23 cellular contexts compared by ENCODE assay signal in genomic region chr4:3403104-3403906, GRCh38. TPM values are rescaled to one million over a fixed set of nuclear protein-coding genes. Genes with fewer than 3 reads are reported as not detected.
A peak's percentile ranks its signal among the peaks of the same experiment; 100 is the strongest.
DNase-seq lines count a peak whose midpoint lies in the region; ATAC-seq, FAIRE-seq and TF ChIP-seq lines count a peak whose summit lies in the region.
"Had no signal": no experiment of that assay in that cellular context is flagged by ENCODE, and none has a peak within 500 bp of the region (broad histone marks: within the 10 kb centered on the region; RNA-seq: fewer than 3 reads in every experiment).

No MANE protein-coding gene starts in this region.

- H3K4me3 ChIP-seq in HepG2 (replicated peaks in 1 of 3; ENCODE audit: insufficient read depth in 1 of 3, low read depth in 2 of 3, low read length in 3 of 3) (no peak overlapping the region), right lobe of liver (no peak overlapping the region), sigmoid colon (no peak overlapping the region)

- H3K36me3 ChIP-seq in HepG2 (replicated peaks in 1 of 2; ENCODE audit: control insufficient read depth in 1 of 2, insufficient read depth in 2 of 2, low read length in 2 of 2) (peaks cover 3 to 15% of the 10 kb centered on the region in 2 experiments; a peak in 2 of 5 replicates), right lobe of liver (no peaks in the 10 kb centered on the region), sigmoid colon (no peaks in the 10 kb centered on the region)

- H3K9ac ChIP-seq in HepG2 (ENCODE audit: insufficient read depth, low read depth, low read length) = no peak overlapping the region

- FAIRE-seq in HepG2 (lab: Jason Lieb, UNC) = no peak
- FAIRE-seq: A204.1, G401.6 had no signal

- H4K20me1 ChIP-seq in HepG2 (ENCODE audit: insufficient read depth, low read length) = no peaks in the 10 kb centered on the region

- TF ChIP-seq EP300 in HepG2 (IDR thresholded peaks at IDR 0.05; ENCODE audit: low read depth in 2 of 2, low read length in 2 of 2) = no peak
- no peak for TF ChIP-seq EP300 in HepG2 (CRISPR knock-in tag; IDR thresholded peaks at IDR 0.05; ENCODE audit: borderline replicate concordance)
- TF ChIP-seq EP300 in sigmoid colon (IDR thresholded peaks at IDR 0.05) = no peak

- DNase-seq in HepG2 (ENCODE audit: low spot score) = no peak
- DNase-seq in right lobe of liver = no peak
- peak; percentile 63 for DNase-seq in left cardiac atrium
- DNase-seq in sigmoid colon = peak; percentile 30
- no peak for DNase-seq in pons (ENCODE audit: low spot score)
- DNase-seq: activated CD4-positive, alpha-beta T cell treated with anti-CD3 and anti-CD28 coated beads for 4 hours; activated T-cell treated with anti-CD3 and anti-CD28 coated beads, Interleukin-2, amount 50 U/mL, for 48 hours; DMS53; glutamatergic neuron; KG1; naive B cell; NCI-H1436; NCI-H2171; NCI-H524 treated with DMSO at 0.1 percent for 48 hours; occipital lobe; stimulated activated CD4-positive, alpha-beta T cell treated with anti-CD3 and anti-CD28 coated beads, Interleukin-4, amount 100 ng/mL, for 4 hours; stimulated activated naive CD4-positive, alpha-beta T cell treated with Interleukin-2 at 50 U/mL for 16 hours had no signal

- in situ Hi-C loops in HepG2 (cut with HindIII; ENCODE audit: extremely low pct_ligation_motif_present, low pct_unique_long_range_greater_than_20kb) = no loop called here

- no TSS peak for BruUV-seq in HepG2 (replicated peaks; lab: Mats Ljungman, UMichigan)

- H3K27me3 ChIP-seq in HepG2 (ENCODE audit: control insufficient read depth in 1 of 2, insufficient read depth in 2 of 2, low read length in 2 of 2) = no peaks in the 10 kb centered on the region
- no peaks in the 10 kb centered on the region for H3K27me3 ChIP-seq in right lobe of liver
- H3K27me3 ChIP-seq in sigmoid colon = no peaks in the 10 kb centered on the region

- CTCF ChIA-PET in HepG2 (lab: Yijun Ruan, JAX; ENCODE audit: low intra/inter-chr PET ratio, low total read pairs) = no interaction called here

- no peak overlapping the region for H2AFZ ChIP-seq in HepG2 (ENCODE audit: low read length)

- intact Hi-C loops in HepG2 (cut with micrococcal nuclease; ENCODE audit: unreplicated experiment) (no loop called here), right lobe of liver (cut with DNase I) (no loop called here), left cardiac atrium (cut with DNase I) (no loop called here), sigmoid colon (cut with DNase I) (no loop called here)

- ATAC-seq in HepG2 = no peak
- ATAC-seq in right lobe of liver = no peak
- peak in 1 of 2 donors; percentile 89 for ATAC-seq in left cardiac atrium
- no peak for ATAC-seq in HG03520 (IDR thresholded peaks at IDR 0.05; ENCODE audit: unreplicated experiment)
- ATAC-seq in HG03139 (IDR thresholded peaks at IDR 0.05; ENCODE audit: unreplicated experiment) = no peak
- no peak for ATAC-seq in HG02840 (IDR thresholded peaks at IDR 0.05; ENCODE audit: low FRiP score, unreplicated experiment)

- no peak overlapping the region for H3K27ac ChIP-seq in HepG2 (ENCODE audit: extremely low read length, insufficient read depth, low read length)
- no peak overlapping the region for H3K27ac ChIP-seq in right lobe of liver
- no peak overlapping the region for H3K27ac ChIP-seq in sigmoid colon

- POLR2A ChIA-PET in HepG2 (lab: Yijun Ruan, JAX) = no interaction called here

- H3K79me2 ChIP-seq in HepG2 (ENCODE audit: insufficient read depth, low read length) = peaks cover 8% of the 10 kb centered on the region

- H3K4me2 ChIP-seq in HepG2 (ENCODE audit: low read depth, low read length) = no peak overlapping the region

- H3K4me1 ChIP-seq in HepG2 (ENCODE audit: insufficient read depth, low read length) (peaks cover 26% of the 10 kb centered on the region), right lobe of liver (peaks cover 0 to 27% (median 10%) of the 10 kb centered on the region in 4 donors), sigmoid colon (no peaks in the 10 kb centered on the region)

- WGBS in HepG2 (ENCODE audit: low lambda C conversion rate) = 85% methylated on average over 16 of the region's 16 CpGs
- 78% methylated on average over 11 of the region's 16 CpGs for WGBS in right lobe of liver (ENCODE audit: insufficient coverage, low coverage, low lambda C conversion rate, missing lambda C conversion rate)
- WGBS in sigmoid colon, 2 donors = 89 to 90% methylated on average over 16 of the region's 16 CpGs

- no peak for TF ChIP-seq RAD21 in HepG2 (CRISPR knock-in tag; IDR thresholded peaks at IDR 0.05)

- TF ChIP-seq POLR2A in HepG2 (IDR thresholded peaks at IDR 0.05; ENCODE audit: insufficient read depth in 1 of 2, low read depth in 2 of 2, low read length in 2 of 2) = no peak
- TF ChIP-seq POLR2A in right lobe of liver (IDR thresholded peaks at IDR 0.05) = no peak
- no peak for TF ChIP-seq POLR2A in sigmoid colon (IDR thresholded peaks at IDR 0.05)

- H3K9me3 ChIP-seq in HepG2 (ENCODE audit: low read length) (peaks cover 11% of the 10 kb centered on the region), right lobe of liver (no peaks in the 10 kb centered on the region), sigmoid colon (peaks cover 0 to 4% (median 0%) of the 10 kb centered on the region in 4 donors)

- no peak for TF ChIP-seq CTCF in HepG2 (CRISPR knock-in tag; IDR thresholded peaks at IDR 0.05)
- TF ChIP-seq CTCF in right lobe of liver (IDR thresholded peaks at IDR 0.05) = no peak
- no peak for TF ChIP-seq CTCF in sigmoid colon (IDR thresholded peaks at IDR 0.05)

TF ChIP-seq in HepG2, 621 proteins besides CTCF, POLR2A, EP300 and RAD21 (continues in another document):
- no peak for TF ChIP-seq NFYC (CRISPR knock-in tag; IDR thresholded peaks at IDR 0.05)
- TF ChIP-seq, protein P1, sequence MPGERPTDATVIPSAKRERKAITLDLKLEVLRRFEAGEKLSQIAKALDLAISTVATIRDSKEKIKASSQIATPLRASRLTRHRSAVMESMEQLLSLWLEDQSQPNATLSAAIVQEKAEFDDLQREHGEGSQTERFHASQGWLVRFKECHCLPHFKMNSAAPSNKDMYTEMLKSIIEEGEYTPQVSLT (CRISPR knock-in tag; IDR thresholded peaks at IDR 0.05; ENCODE audit: borderline replicate concordance, low read depth) = no peak

RNA-seq across cellular contexts. Expression of gene HGFAC, which starts 38.5 kb away (rescaled TPM):
- 0.98 and 8.5 TPM in 2 replicates for total RNA-seq in HepG2 (2016; rRNA removed; fragmentation: Illumina TruSeq; extraction: Trizol)
- 1.8 and 1.9 TPM in 2 replicates for total RNA-seq in HepG2 (2016; cell fraction: cytosol; rRNA removed; fragmentation: Illumina TruSeq; extraction: Trizol; ENCODE audit: low read depth)
- 1.2 and 9.0 TPM in 2 replicates for total RNA-seq in HepG2 (2016; cell fraction: insoluble cytoplasmic fraction; rRNA removed; fragmentation: Illumina TruSeq; extraction: Trizol)
- 1.4 and 1.8 TPM in 2 replicates for total RNA-seq in HepG2 (2016; cell fraction: membrane; rRNA removed; fragmentation: Illumina TruSeq; extraction: Trizol)
- 14.0 and 15.7 TPM in 2 replicates for total RNA-seq in HepG2 (2016; cell fraction: nucleus; rRNA removed; fragmentation: Illumina TruSeq; extraction: Trizol)
- polyA plus RNA-seq in HepG2 (2011; rRNA removed) = 63.6 and 107 TPM in 2 replicates
- polyA plus RNA-seq in HepG2 (2011; cell fraction: cytosol; rRNA removed) = 8.9 and 16.3 TPM in 2 replicates
- polyA plus RNA-seq in HepG2 (2011; cell fraction: nucleus; rRNA removed) = 1,761 and 2,041 TPM in 2 replicates
- polyA plus RNA-seq in HepG2 (2012) = 31.4 and 46.5 TPM in 2 replicates
- 1.9 and 2.1 TPM in 2 replicates for polyA plus RNA-seq in HepG2 (2016; cell fraction: cytosol; fragmentation: Illumina TruSeq; extraction: Trizol; ENCODE audit: low read depth)
- 1.9 and 2.5 TPM in 2 replicates for polyA plus RNA-seq in HepG2 (2016; cell fraction: insoluble cytoplasmic fraction; fragmentation: Illumina TruSeq; extraction: Trizol; ENCODE audit: low read depth)
- polyA plus RNA-seq in HepG2 (2016; cell fraction: membrane; fragmentation: Illumina TruSeq; extraction: Trizol; ENCODE audit: low read depth) = 1.6 and 2.1 TPM in 2 replicates
- 65.6 and 66.9 TPM in 2 replicates for polyA plus RNA-seq in HepG2 (2016; cell fraction: nucleus; fragmentation: Illumina TruSeq; extraction: Trizol; ENCODE audit: insufficient read depth, low read depth)
- polyA minus RNA-seq in HepG2 (2011; rRNA and poly(A)+ RNA removed; ENCODE audit: low replicate concordance) = 15.4 TPM in 1 of 2 replicates, not detected in the other
- polyA minus RNA-seq in HepG2 (2011; cell fraction: cytosol; rRNA and poly(A)+ RNA removed) = 5.8 and 5.9 TPM in 2 replicates
- polyA minus RNA-seq in HepG2 (2011; cell fraction: nucleus; rRNA and poly(A)+ RNA removed) = 43.4 and 57.3 TPM in 2 replicates
- 100 to 1,000 TPM in 5 of 6 experiments, 10 to 100 TPM in 1; 73.9 to 176 (median 140) TPM for total RNA-seq in right lobe of liver
- total RNA-seq in left cardiac atrium = under 1 TPM; 0.34 to 0.38 TPM
- under 1 TPM; 0.33 to 0.55 (median 0.38) TPM for total RNA-seq in sigmoid colon
- under 1 TPM in 1 of 3 donors, not detected in 2; 0.22 TPM for polyA plus RNA-seq in sigmoid colon
- total RNA-seq: kidney epithelial cell had no signal

RNA-seq across cellular contexts. Expression of gene DOK7, which starts 59.8 kb away (rescaled TPM):
- total RNA-seq in HepG2 (2016; rRNA removed; fragmentation: Illumina TruSeq; extraction: Trizol) = 0.07 TPM in 1 of 2 replicates, not detected in the other
- not detected in 2 replicates for total RNA-seq in HepG2 (2016; cell fraction: cytosol; rRNA removed; fragmentation: Illumina TruSeq; extraction: Trizol; ENCODE audit: low read depth)
- 0.04 TPM in 1 of 2 replicates, not detected in the other for total RNA-seq in HepG2 (2016; cell fraction: insoluble cytoplasmic fraction; rRNA removed; fragmentation: Illumina TruSeq; extraction: Trizol)
- 0.06 TPM in 1 of 2 replicates, not detected in the other for total RNA-seq in HepG2 (2016; cell fraction: membrane; rRNA removed; fragmentation: Illumina TruSeq; extraction: Trizol)
- not detected in 2 replicates for total RNA-seq in HepG2 (2016; cell fraction: nucleus; rRNA removed; fragmentation: Illumina TruSeq; extraction: Trizol)
- 0.03 and 0.05 TPM in 2 replicates for polyA plus RNA-seq in HepG2 (2011; rRNA removed)
- polyA plus RNA-seq in HepG2 (2011; cell fraction: cytosol; rRNA removed) = 0.05 and 0.08 TPM in 2 replicates
- polyA plus RNA-seq in HepG2 (2011; cell fraction: nucleus; rRNA removed) = 0.26 and 0.32 TPM in 2 replicates
- not detected in 2 replicates for polyA plus RNA-seq in HepG2 (2012)
- polyA plus RNA-seq in HepG2 (2016; cell fraction: cytosol; fragmentation: Illumina TruSeq; extraction: Trizol; ENCODE audit: low read depth) = not detected in 2 replicates
- 0.19 TPM in 1 of 2 replicates, not detected in the other for polyA plus RNA-seq in HepG2 (2016; cell fraction: insoluble cytoplasmic fraction; fragmentation: Illumina TruSeq; extraction: Trizol; ENCODE audit: low read depth)
- not detected in 2 replicates for polyA plus RNA-seq in HepG2 (2016; cell fraction: membrane; fragmentation: Illumina TruSeq; extraction: Trizol; ENCODE audit: low read depth)
- not detected in 2 replicates for polyA plus RNA-seq in HepG2 (2016; cell fraction: nucleus; fragmentation: Illumina TruSeq; extraction: Trizol; ENCODE audit: insufficient read depth, low read depth)
- 0.38 TPM in 1 of 2 replicates, not detected in the other for polyA minus RNA-seq in HepG2 (2011; rRNA and poly(A)+ RNA removed; ENCODE audit: low replicate concordance)
- polyA minus RNA-seq in HepG2 (2011; cell fraction: cytosol; rRNA and poly(A)+ RNA removed) = not detected in 2 replicates
- not detected in 2 replicates for polyA minus RNA-seq in HepG2 (2011; cell fraction: nucleus; rRNA and poly(A)+ RNA removed)
- total RNA-seq in right lobe of liver = 1 to 10 TPM in 4 of 6 experiments, under 1 TPM in 2; 0.73 to 2.4 (median 1.5) TPM
- total RNA-seq in left cardiac atrium = 10 to 100 TPM; 21.5 to 38.2 TPM
- 1 to 10 TPM in 1 of 4 donors, not detected in 3; 1.9 TPM for total RNA-seq in sigmoid colon
- polyA plus RNA-seq in sigmoid colon = 1 to 10 TPM in 1 of 3 donors, under 1 TPM in 1, not detected in 1; 0.85 to 1.2 TPM
- total RNA-seq: occipital lobe had no signal

Comparison
In these comparisons a context has a peak if more than half of its experiments do, and no peak if none do; other contexts are left out.
1. RNA of gene HGFAC, which starts 38.5 kb away (total RNA-seq): 73.9 to 176 TPM in right lobe of liver; 0.98 to 15.7 TPM in HepG2, 0.33 to 0.55 TPM in sigmoid colon and 0.34 to 0.38 TPM in left cardiac atrium; every median in the first group is over 4 times any median in the second.
2. DNase-seq: peak in left cardiac atrium (single experiment) and sigmoid colon (single experiment); none in HepG2 (single experiment), right lobe of liver (0 of 3) and pons (single experiment).
3. RNA of gene DOK7, which starts 59.8 kb away (total RNA-seq): 21.5 to 38.2 TPM in left cardiac atrium; 0.73 to 2.4 TPM in right lobe of liver, 0.04 to 0.07 TPM in HepG2 and 1.9 TPM in sigmoid colon; every median in the first group is over 4 times any median in the second.